Comparison of ENCODE assay signal across 2 cellular contexts in the genomic region with DNA sequence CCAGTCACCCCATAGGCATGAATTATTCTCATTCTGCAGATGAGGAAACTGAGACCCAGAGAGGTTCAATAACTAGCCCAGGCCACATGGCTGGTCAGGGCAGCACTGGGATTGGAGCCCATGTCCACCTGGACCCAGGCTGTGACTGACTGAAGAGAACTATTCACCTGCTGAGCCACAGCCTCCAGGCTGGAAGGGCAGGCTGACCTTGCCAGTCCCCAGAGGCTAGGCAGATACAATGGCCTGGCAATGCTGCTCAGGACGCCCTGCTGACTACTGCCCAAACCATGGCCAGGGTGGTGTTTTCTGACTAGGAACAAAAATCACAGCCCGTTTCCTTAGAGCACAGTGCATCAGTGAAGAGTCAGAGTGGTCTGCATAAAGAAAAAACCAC.
TF ChIP-seq lines count a peak whose summit lies in the region.

No MANE protein-coding gene starts in this region.

TF ChIP-seq in Ishikawa, 13 proteins besides CTCF, POLR2A, EP300 and RAD21:
- TF ChIP-seq TEAD4 (IDR thresholded peaks at IDR 0.05) (no peak), REST (IDR thresholded peaks at IDR 0.05; ENCODE audit: low read depth) (no peak), TAF1 (IDR thresholded peaks at IDR 0.05; ENCODE audit: low read depth) (no peak), NFIC (IDR thresholded peaks at IDR 0.05) (peak; percentile 46), CEBPB (IDR thresholded peaks at IDR 0.05) (no peak), YY1 (IDR thresholded peaks at IDR 0.05; ENCODE audit: low read depth) (no peak), MAX (IDR thresholded peaks at IDR 0.05) (0 out of 2 replicates have a peak, but pooled peaks have one; percentile 6)

TF ChIP-seq in HepG2, 621 proteins besides CTCF, POLR2A, EP300 and RAD21:
- TF ChIP-seq DNMT1 (CRISPR knock-in tag; IDR thresholded peaks at IDR 0.05) (0 out of 2 replicates have a peak, but pooled peaks have one; percentile 22), ZFP36L2 (CRISPR knock-in tag; IDR thresholded peaks at IDR 0.05) (no peak), HOXA7 (CRISPR knock-in tag; IDR thresholded peaks at IDR 0.05) (no peak)
- TF ChIP-seq, protein P1, sequence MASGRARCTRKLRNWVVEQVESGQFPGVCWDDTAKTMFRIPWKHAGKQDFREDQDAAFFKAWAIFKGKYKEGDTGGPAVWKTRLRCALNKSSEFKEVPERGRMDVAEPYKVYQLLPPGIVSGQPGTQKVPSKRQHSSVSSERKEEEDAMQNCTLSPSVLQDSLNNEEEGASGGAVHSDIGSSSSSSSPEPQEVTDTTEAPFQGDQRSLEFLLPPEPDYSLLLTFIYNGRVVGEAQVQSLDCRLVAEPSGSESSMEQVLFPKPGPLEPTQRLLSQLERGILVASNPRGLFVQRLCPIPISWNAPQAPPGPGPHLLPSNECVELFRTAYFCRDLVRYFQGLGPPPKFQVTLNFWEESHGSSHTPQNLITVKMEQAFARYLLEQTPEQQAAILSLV (CRISPR knock-in tag; IDR thresholded peaks at IDR 0.05; ENCODE audit: borderline replicate concordance) = 0 out of 2 replicates have a peak, but pooled peaks have one; percentile 44
